Comparison of ENCODE assay signal across 33 cellular contexts in genomic region chr10:129486805-129487204, GRCh38.
"Had no signal": no experiment of that assay in that cellular context is flagged by ENCODE, and none has a peak within 500 bp of the region (broad histone marks: within the 10 kb centered on the region; RNA-seq: fewer than 3 reads in every experiment).

No MANE protein-coding gene starts in this region.

- H3K4me1 ChIP-seq: adrenal gland, body of pancreas, breast epithelium had no signal

- H3K4me3 ChIP-seq: adrenal gland, body of pancreas, breast epithelium had no signal

- H3K27ac ChIP-seq: adrenal gland, body of pancreas, brain microvascular endothelial cell, breast epithelium, VCaP had no signal

- H3K36me3 ChIP-seq: adrenal gland, brain microvascular endothelial cell, breast epithelium had no signal

- DNase-seq: activated B cell treated with CpG ODN at 0.5 μM for 24 hours; activated CD4-positive, alpha-beta memory T cell treated with anti-CD3 and anti-CD28 coated beads for 36 hours; activated CD4-positive, alpha-beta T cell treated with anti-CD3 and anti-CD28 coated beads for 4 hours; activated CD4-positive, alpha-beta T cell treated with anti-CD3 and anti-CD28 coated beads, Interleukin-2, amount 10 ng/mL, durations not matched to agents 24 days and 14 days; activated CD4-positive, alpha-beta T cell treated with anti-CD3 and anti-CD28 coated beads, Interleukin-2, amount 50 U/mL, for 1 hour; activated CD4-positive, alpha-beta T cell treated with anti-CD3 and anti-CD28 coated beads, Interleukin-2, amount 50 U/mL, for 4 hours; activated CD4-positive, CD25-positive, alpha-beta regulatory T cell treated with anti-CD3 and anti-CD28 coated beads, Interleukin-2, amount 50 U/mL, for 72 hours; activated CD8-positive, alpha-beta memory T cell treated with anti-CD3 and anti-CD28 coated beads, Interleukin-2, amount 50 U/mL, for 4 hours; activated CD8-positive, alpha-beta T cell treated with anti-CD3 and anti-CD28 coated beads for 36 hours; activated effector memory CD4-positive, alpha-beta T cell treated with anti-CD3 and anti-CD28 coated beads, Interleukin-2, amount 50 U/mL, for 16 hours; activated gamma-delta T cell treated with Interleukin-2 at 50 U/mL for 16 hours; activated naive CD4-positive, alpha-beta T cell; activated naive CD4-positive, alpha-beta T cell treated with anti-CD3 and anti-CD28 coated beads for 36 hours; activated naive CD4-positive, alpha-beta T cell treated with anti-CD3 and anti-CD28 coated beads, Interleukin-2, amount 50 U/mL, for 16 hours; activated naive CD8-positive, alpha-beta T cell treated with anti-CD3 and anti-CD28 coated beads for 36 hours; activated T-cell treated with anti-CD3 and anti-CD28 coated beads for 4 hours; activated T-cell treated with anti-CD3 and anti-CD28 coated beads, Interleukin-2, amount 50 U/mL, for 1 hour; activated T-cell treated with anti-CD3 and anti-CD28 coated beads, Interleukin-2, amount 50 U/mL, for 4 hours; activated T-cell treated with anti-CD3 and anti-CD28 coated beads, Interleukin-2, amount 50 U/mL, for 72 hours; adrenal gland; amniotic stem cell; aorta; body of pancreas; brain microvascular endothelial cell; central memory CD4-positive, alpha-beta T cell; SW 1271; T-helper 1 cell; T-helper 2 cell; T-helper 9 cell had no signal

- ATAC-seq: activated CD8-positive, alpha-beta T cell treated with anti-CD3 and anti-CD28 coated beads for 36 hours; activated naive CD4-positive, alpha-beta T cell treated with anti-CD3 and anti-CD28 coated beads, Interleukin-2, amount 50 U/mL, for 72 hours; activated T-cell treated with anti-CD3 and anti-CD28 coated beads, Interleukin-2, amount 50 U/mL, for 4 hours; activated T-cell treated with anti-CD3 and anti-CD28 coated beads, Interleukin-2, amount 50 U/mL, for 72 hours; activated T-helper 17 cell treated with anti-CD3 and anti-CD28 coated beads, Interleukin-2, amount 50 U/mL, for 72 hours; body of pancreas had no signal

- H3K27me3 ChIP-seq: adrenal gland, body of pancreas, brain microvascular endothelial cell, breast epithelium had no signal
